ENCODE assay signal across 24 cellular contexts in genomic region chr19:30535011-30535410, GRCh38.
DNase-seq lines count a peak whose midpoint lies in the region; ATAC-seq, FAIRE-seq and TF ChIP-seq lines count a peak whose summit lies in the region.
"Had no signal": no experiment of that assay in that cellular context is flagged by ENCODE, and none has a peak within 500 bp of the region (broad histone marks: within the 10 kb centered on the region; RNA-seq: fewer than 3 reads in every experiment).

No MANE protein-coding gene starts in this region.

- no peak for TF ChIP-seq EP300 in H1 (IDR thresholded peaks at IDR 0.05; ENCODE audit: borderline replicate concordance in 1 of 2, low read depth in 2 of 2, low read length in 2 of 2)

- no peak overlapping the region for H2BK20ac ChIP-seq in H1 (ENCODE audit: low read length)

- 84% methylated on average over 9 of the region's 9 CpGs; no CpG with 5 or more reads in 1 of the 2 experiments for whole genome bisulfite sequencing in H1 (ENCODE audit: extremely low coverage in 1 of 2, insufficient coverage in 1 of 2, insufficient read length in 1 of 2, insufficient replicate concordance in 2 of 2, low coverage in 1 of 2, low lambda C conversion rate in 2 of 2, missing lambda C conversion rate in 1 of 2), 2 experiments
- WGBS in trophoblast cell (ENCODE audit: extremely low coverage, insufficient coverage, insufficient read length): no CpG with 5 or more reads among the region's 9 CpGs

- H2AK5ac ChIP-seq in H1 (ENCODE audit: low read depth, low read length): 0 out of 2 replicates have a peak overlapping the region, but pooled peaks have one; percentile 82
- H2AK5ac ChIP-seq in trophoblast cell (ENCODE audit: low read length): no peak overlapping the region

- H2AFZ ChIP-seq in GM23338 (peak overlapping the region; percentile 72; the same call in 1 of the 2 replicates), H1 (ENCODE audit: low read length) (no peak overlapping the region), trophoblast cell (ENCODE audit: insufficient read depth, low read length, poor library complexity) (no peak overlapping the region)

- H3K9ac ChIP-seq in H1 (replicated peaks in 1 of 4; ENCODE audit: extremely low read depth in 1 of 4, low read depth in 3 of 4, low read length in 3 of 4) (no peak overlapping the region), trophoblast cell (ENCODE audit: low read length) (no peak overlapping the region)

- peaks cover 9% of the 10 kb centered on the region for H3K9me3 Mint-ChIP-seq in GM23338
- H3K9me3 Mint-ChIP-seq in activated T-cell treated with anti-CD3 and anti-CD28 coated beads, Interleukin-2, amount 50 U/mL, for 24 hours: no peaks in the 10 kb centered on the region

- H3K9me2 ChIP-seq in GM23338 (ENCODE audit: insufficient read depth): no peaks in the 10 kb centered on the region

- FAIRE-seq in H1 (lab: Jason Lieb, UNC): no peak
- FAIRE-seq: G401.6, GM12891, H54, HepG2, K562 had no signal

- ATAC-seq in GM23338 (no peak), Panc1 (0 out of 2 replicates have a peak, but pooled peaks have one; percentile 42), T-helper 17 cell (no peak)
- ATAC-seq: HepG2, K562 had no signal

- H3K18ac ChIP-seq in H1 (ENCODE audit: extremely low read depth, low read length): no peak overlapping the region
- H3K18ac ChIP-seq in trophoblast cell (ENCODE audit: low read length): no peak overlapping the region

- no TSS peak for BruUV-seq in Panc1 (replicated peaks; lab: Mats Ljungman, UMichigan)

- no peaks in the 10 kb centered on the region for H3K23me2 ChIP-seq in H1 (ENCODE audit: low read depth, low read length)

- no peaks in the 10 kb centered on the region for H4K20me1 ChIP-seq in GM23338 (replicated peaks; ENCODE audit: insufficient read depth)
- no peaks in the 10 kb centered on the region for H4K20me1 ChIP-seq in H1 (replicated peaks in 1 of 2; ENCODE audit: control insufficient read depth in 1 of 2, insufficient read depth in 2 of 2, low read length in 2 of 2)

- no peak overlapping the region for H3K27ac Mint-ChIP-seq in GM23338
- no peak overlapping the region for H3K27ac Mint-ChIP-seq in activated T-cell treated with anti-CD3 and anti-CD28 coated beads, Interleukin-2, amount 50 U/mL, for 24 hours
- no peak overlapping the region for H3K27ac Mint-ChIP-seq in T-helper 17 cell

- POLR2A ChIA-PET in BJ (lab: Charles Lee) (no interaction called here), Panc1 (lab: Charles Lee) (no interaction called here), H1 (lab: Charles Lee; ENCODE audit: partially characterized antibody) (no interaction called here)

- H3K36me3 Mint-ChIP-seq in GM23338 (ENCODE audit: low read depth) (no peaks in the 10 kb centered on the region; the same call in 1 of the 3 replicates), T-helper 17 cell (ENCODE audit: low read depth) (no peaks in the 10 kb centered on the region)
- H3K36me3 Mint-ChIP-seq in activated T-cell treated with anti-CD3 and anti-CD28 coated beads, Interleukin-2, amount 50 U/mL, for 24 hours (ENCODE audit: low read depth): no peaks in the 10 kb centered on the region

- no peak overlapping the region for H3K4ac ChIP-seq in H1 (replicated peaks; ENCODE audit: insufficient read length, low read depth, low read length)
- H3K4ac ChIP-seq in trophoblast cell (ENCODE audit: low read depth, low read length): no peak overlapping the region

- H3K4me3 ChIP-seq in BJ (ENCODE audit: low read depth, low read length) (no peak overlapping the region), GM23338 (no peak overlapping the region), Panc1 (ENCODE audit: low read depth in 2 of 2, low read length in 2 of 2) (no peak overlapping the region), H1 (ENCODE audit: extremely low read depth in 1 of 4, insufficient read depth in 2 of 4, low read depth in 3 of 4, low read length in 4 of 4) (no peak overlapping the region), trophoblast cell (ENCODE audit: low read depth, low read length) (no peak overlapping the region)
- H3K4me3 ChIP-seq: K562, SJSA1 had no signal

- H3K79me1 ChIP-seq in H1 (ENCODE audit: low read depth, low read length) (no peaks in the 10 kb centered on the region), trophoblast cell (ENCODE audit: low read length) (no peaks in the 10 kb centered on the region)

- no peak overlapping the region for H2BK15ac ChIP-seq in H1 (ENCODE audit: low read length)

- in situ Hi-C loops in Panc1 (cut with HindIII; ENCODE audit: low pct_unique_long_range_greater_than_20kb, low sequenced_read_pairs): no loop called here

- H2BK5ac ChIP-seq in H1 (ENCODE audit: low read depth, low read length): no peak overlapping the region
- no peak overlapping the region for H2BK5ac ChIP-seq in trophoblast cell (ENCODE audit: low read depth, low read length, poor library complexity)

- CTCF ChIA-PET in BJ (lab: Yijun Ruan, JAX) (no interaction called here), Panc1 (lab: Charles Lee) (no interaction called here), H1 (lab: Charles Lee; ENCODE audit: partially characterized antibody) (interaction anchor here (1.8 kb wide), 1 partner anchor 21 kb away, joined by 3 read pairs; no protein-coding TSS in a partner anchor)

- no peak overlapping the region for H4K91ac ChIP-seq in H1 (replicated peaks; ENCODE audit: insufficient read length, low read length)
- no peak overlapping the region for H4K91ac ChIP-seq in trophoblast cell (ENCODE audit: low read depth, low read length)

- peak; percentile 16 for DNase-seq in BJ (ENCODE audit: low read depth)
- no peak for DNase-seq in GM23338 (ENCODE audit: low spot score)
- no peak for DNase-seq in Panc1 (ENCODE audit: low read depth, low spot score)
- DNase-seq in H1 (ENCODE audit: low read depth in 1 of 2, low spot score in 2 of 2): no peak
- DNase-seq in trophoblast cell: no peak
- no peak for DNase-seq in activated T-cell treated with anti-CD3 and anti-CD28 coated beads, Interleukin-2, amount 50 U/mL, for 24 hours
- no peak for DNase-seq in T-helper 17 cell
- no peak for DNase-seq in globus pallidus (ENCODE audit: low spot score)
- DNase-seq: 8988T, ACHN, BE2C, DMS153, Kasumi-1, MM.1S, NCI-H1694, NCI-H2029 treated with DMSO at 0.1 percent for 48 hours, NCI-H2227 treated with DMSO at 0.1 percent for 48 hours, NCI-H526 treated with DMSO at 0.1 percent for 48 hours had no signal

- H3K36me3 ChIP-seq in BJ (ENCODE audit: control insufficient read depth, insufficient read depth, low read length): no peaks in the 10 kb centered on the region
- H3K36me3 ChIP-seq in GM23338 (ENCODE audit: insufficient read depth): no peaks in the 10 kb centered on the region
- no peaks in the 10 kb centered on the region for H3K36me3 ChIP-seq in Panc1 (ENCODE audit: control insufficient read depth, insufficient read depth, low read length)
- no peaks in the 10 kb centered on the region for H3K36me3 ChIP-seq in H1 (ENCODE audit: control insufficient read depth in 2 of 4, insufficient read depth in 4 of 4, low read length in 3 of 4)
- no peaks in the 10 kb centered on the region for H3K36me3 ChIP-seq in trophoblast cell (ENCODE audit: control insufficient read depth in 1 of 2, insufficient read depth in 2 of 2, low read length in 2 of 2)
- H3K36me3 ChIP-seq: SJSA1 had no signal

- H4K8ac ChIP-seq in H1 (ENCODE audit: extremely low read depth, insufficient read depth, low read length) (no peak overlapping the region), trophoblast cell (ENCODE audit: low read depth, low read length) (no peak overlapping the region)

- H2BK12ac ChIP-seq in H1 (ENCODE audit: low read depth, low read length) (no peak overlapping the region), trophoblast cell (ENCODE audit: low read length) (no peak overlapping the region)

- TF ChIP-seq CTCF in BJ (IDR thresholded peaks at IDR 0.05; ENCODE audit: insufficient read depth, low read depth, low read length) (no peak), GM23338 (conservative IDR thresholded peaks at IDR 0.05; ENCODE audit: low read depth in 2 of 2) (no peak), Panc1 (IDR thresholded peaks at IDR 0.05) (no peak), H1 (IDR thresholded peaks at IDR 0.05; ENCODE audit: control extremely low read depth in 1 of 3, insufficient read depth in 1 of 3, low read depth in 1 of 3, low read length in 3 of 3) (no peak)

- H2BK120ac ChIP-seq in H1 (replicated peaks; ENCODE audit: low read depth, low read length) (no peak overlapping the region), trophoblast cell (ENCODE audit: insufficient read depth, low read length, poor library complexity) (no peak overlapping the region)

- H3K4me2 ChIP-seq in GM23338 (no peak overlapping the region), H1 (ENCODE audit: insufficient read depth in 1 of 2, low read depth in 2 of 2, low read length in 2 of 2) (no peak overlapping the region), trophoblast cell (ENCODE audit: low read length) (no peak overlapping the region)

- peaks cover 7% of the 10 kb centered on the region for H3K27me3 Mint-ChIP-seq in GM23338 (ENCODE audit: insufficient read depth, low read depth, poor library complexity)
- no peaks in the 10 kb centered on the region for H3K27me3 Mint-ChIP-seq in activated T-cell treated with anti-CD3 and anti-CD28 coated beads, Interleukin-2, amount 50 U/mL, for 24 hours
- H3K27me3 Mint-ChIP-seq in T-helper 17 cell: peaks cover 21% of the 10 kb centered on the region

- H3K14ac ChIP-seq in H1 (ENCODE audit: insufficient read length) (no peak overlapping the region), trophoblast cell (ENCODE audit: low read length) (no peak overlapping the region)

- TF ChIP-seq POLR2A in H1 (IDR thresholded peaks at IDR 0.05; ENCODE audit: control extremely low read depth in 1 of 2, low read depth in 2 of 2, low read length in 2 of 2): no peak

- H3K27me3 ChIP-seq in BJ (ENCODE audit: control insufficient read depth, insufficient read depth, low read length): no peaks in the 10 kb centered on the region
- H3K27me3 ChIP-seq in GM23338 (ENCODE audit: insufficient read depth): no peaks in the 10 kb centered on the region
- 0 out of 2 replicates have a peak, but pooled peaks cover under 1% of the 10 kb centered on the region for H3K27me3 ChIP-seq in Panc1 (ENCODE audit: control insufficient read depth, insufficient read depth, low read length)
- no peaks in the 10 kb centered on the region for H3K27me3 ChIP-seq in H1 (replicated peaks in 1 of 4; ENCODE audit: control insufficient read depth in 3 of 4, extremely low read depth in 1 of 4, insufficient read depth in 3 of 4, low read length in 3 of 4)
- no peaks in the 10 kb centered on the region for H3K27me3 ChIP-seq in trophoblast cell (ENCODE audit: insufficient read depth, low read length)
- H3K27me3 ChIP-seq: BE2C, SJSA1 had no signal

- H3K9me3 ChIP-seq in Panc1 (ENCODE audit: control insufficient read depth, insufficient read depth, low read depth, low read length) (no peaks in the 10 kb centered on the region), H1 (ENCODE audit: insufficient read depth in 2 of 2, low read depth in 1 of 2, low read length in 1 of 2) (no peaks in the 10 kb centered on the region; a peak in 1 of 4 replicates), trophoblast cell (ENCODE audit: insufficient read depth, low read depth, low read length) (no peaks in the 10 kb centered on the region), T-helper 17 cell (ENCODE audit: control insufficient read depth, low read length, poor library complexity, severe bottlenecking) (no peaks in the 10 kb centered on the region)
- H3K9me3 ChIP-seq: BE2C, SJSA1 had no signal

- peaks cover 3% of the 10 kb centered on the region for H3K4me1 Mint-ChIP-seq in GM23338
- H3K4me1 Mint-ChIP-seq in activated T-cell treated with anti-CD3 and anti-CD28 coated beads, Interleukin-2, amount 50 U/mL, for 24 hours (ENCODE audit: low read depth): no peaks in the 10 kb centered on the region
- H3K4me1 Mint-ChIP-seq in T-helper 17 cell: no peaks in the 10 kb centered on the region

- no peaks in the 10 kb centered on the region for H3F3A ChIP-seq in GM23338 (replicated peaks; ENCODE audit: low read depth)

- H3K56ac ChIP-seq in H1 (replicated peaks; ENCODE audit: insufficient read length, low read depth, low read length): no peak overlapping the region

- intact Hi-C loops in Panc1 (cut with micrococcal nuclease; ENCODE audit: unreplicated experiment): no loop called here

- no peak overlapping the region for H4K5ac ChIP-seq in H1 (ENCODE audit: insufficient read length, low read depth, low read length)

- H3K23ac ChIP-seq in H1 (ENCODE audit: insufficient read length) (no peak overlapping the region), trophoblast cell (ENCODE audit: low read length) (no peak overlapping the region)

- no peak overlapping the region for H3K27ac ChIP-seq in GM23338 (ENCODE audit: low read depth)
- no peak overlapping the region for H3K27ac ChIP-seq in Panc1 (ENCODE audit: low read length)
- H3K27ac ChIP-seq in H1 (ENCODE audit: low read depth, low read length): no peak overlapping the region
- no peak overlapping the region for H3K27ac ChIP-seq in trophoblast cell (ENCODE audit: low read depth, low read length)
- H3K27ac ChIP-seq: SJSA1 had no signal

- H4K12ac ChIP-seq in trophoblast cell (ENCODE audit: low read depth, low read length): no peak overlapping the region

- TF ChIP-seq RAD21 in H1 (IDR thresholded peaks at IDR 0.05 in 1 of 2, conservative IDR thresholded peaks at IDR 0.05 in 1 of 2; ENCODE audit: low read depth in 2 of 2, low read length in 2 of 2): no peak

- H3K79me2 ChIP-seq in GM23338 (replicated peaks; ENCODE audit: insufficient read depth) (no peaks in the 10 kb centered on the region), H1 (ENCODE audit: control insufficient read depth in 1 of 2, insufficient read depth in 2 of 2, low read length in 2 of 2) (no peaks in the 10 kb centered on the region), trophoblast cell (ENCODE audit: control insufficient read depth, insufficient read depth, low read length, poor library complexity) (no peaks in the 10 kb centered on the region)

- H3K4me3 Mint-ChIP-seq in GM23338 (no peak overlapping the region), T-helper 17 cell (no peak overlapping the region)
- no peak overlapping the region for H3K4me3 Mint-ChIP-seq in activated T-cell treated with anti-CD3 and anti-CD28 coated beads, Interleukin-2, amount 50 U/mL, for 24 hours

- H3K4me1 ChIP-seq in GM23338 (ENCODE audit: insufficient read depth) (no peaks in the 10 kb centered on the region), Panc1 (ENCODE audit: control insufficient read depth, insufficient read depth, low read length) (no peaks in the 10 kb centered on the region), H1 (replicated peaks in 1 of 4; ENCODE audit: control insufficient read depth in 3 of 4, insufficient read depth in 4 of 4, low read length in 3 of 4) (no peaks in the 10 kb centered on the region), trophoblast cell (ENCODE audit: control insufficient read depth in 1 of 2, insufficient read depth in 2 of 2, low read length in 2 of 2) (no peaks in the 10 kb centered on the region)
- H3K4me1 ChIP-seq: BE2C had no signal
